Comparison of ENCODE assay signal across 8 cellular contexts in the genomic region with DNA sequence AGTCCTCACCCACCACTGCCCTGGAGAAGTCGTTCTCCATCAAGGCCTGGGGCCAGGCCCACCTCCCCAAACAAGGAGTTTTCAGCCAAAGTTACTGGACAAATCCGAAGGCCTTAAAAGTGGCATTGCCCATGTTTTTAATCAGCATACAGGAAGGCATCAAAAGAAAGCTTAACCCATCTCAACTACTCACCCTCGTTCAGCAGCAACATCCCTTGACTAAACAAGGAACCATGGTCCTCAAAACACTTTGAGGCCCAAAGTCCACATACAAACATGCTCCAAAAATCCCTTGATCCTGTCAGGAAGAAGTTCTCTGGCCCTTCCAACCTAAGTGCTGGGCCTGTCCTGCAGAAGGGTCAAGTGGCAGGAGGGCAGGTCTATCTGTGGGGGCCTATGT. TPM values are rescaled to one million over a fixed set of nuclear protein-coding genes. Genes with fewer than 3 reads are reported as not detected.
DNase-seq lines count a peak whose midpoint lies in the region; ATAC-seq and TF ChIP-seq lines count a peak whose summit lies in the region.

No MANE protein-coding gene starts in this region.

- H4K20me1 ChIP-seq in Loucy (ENCODE audit: insufficient read depth, low read length, poor library complexity, severe bottlenecking) = peaks cover 55% of the 10 kb centered on the region
- H4K20me1 ChIP-seq in neural cell (ENCODE audit: insufficient read depth) = no peaks in the 10 kb centered on the region

- H3K4me2 ChIP-seq in Loucy (ENCODE audit: low read depth, low read length, poor library complexity, severe bottlenecking) = peak overlapping the region; percentile 79
- H3K4me2 ChIP-seq in neural cell (ENCODE audit: low read length) = peak overlapping the region; percentile 97

- DNase-seq in BJ (ENCODE audit: low read depth) = no peak
- no peak for DNase-seq in effector memory CD4-positive, alpha-beta T cell
- DNase-seq in activated CD4-positive, CD25-positive, alpha-beta regulatory T cell (lab: John Stamatoyannopoulos, UW) = no peak
- DNase-seq in dedifferentiated amniotic fluid mesenchymal stem cell (ENCODE audit: extremely low spot score) = no peak

- no peak for TF ChIP-seq RAD21 in neural cell (conservative IDR thresholded peaks at IDR 0.05)

- peaks cover 73% of the 10 kb centered on the region for H3K4me1 ChIP-seq in Loucy (ENCODE audit: insufficient read depth, low read length, poor library complexity, severe bottlenecking)
- H3K4me1 ChIP-seq in effector memory CD4-positive, alpha-beta T cell (ENCODE audit: control insufficient read depth, insufficient read depth, low read length, poor library complexity, severe bottlenecking) = peaks cover 70% of the 10 kb centered on the region

- TF ChIP-seq CTCF in BJ (IDR thresholded peaks at IDR 0.05; ENCODE audit: insufficient read depth, low read depth, low read length) = no peak
- no peak for TF ChIP-seq CTCF in Loucy (conservative IDR thresholded peaks at IDR 0.05; ENCODE audit: low read length)
- TF ChIP-seq CTCF in neural cell (IDR thresholded peaks at IDR 0.05; ENCODE audit: poor library complexity, severe bottlenecking) = no peak

- no peak for TF ChIP-seq EP300 in neural cell (conservative IDR thresholded peaks at IDR 0.05; ENCODE audit: poor library complexity, severe bottlenecking)

- H3K36me3 ChIP-seq in BJ (ENCODE audit: control insufficient read depth, insufficient read depth, low read length) = peaks cover 3% of the 10 kb centered on the region; the same call in 1 of the 2 replicates
- no peaks in the 10 kb centered on the region for H3K36me3 ChIP-seq in Loucy (ENCODE audit: insufficient read depth, low read length)
- peaks cover 5% of the 10 kb centered on the region for H3K36me3 ChIP-seq in effector memory CD4-positive, alpha-beta T cell (ENCODE audit: control insufficient read depth, insufficient read depth, low read length)
- H3K36me3 ChIP-seq in neural cell (ENCODE audit: insufficient read depth, low read length) = peaks cover 5% of the 10 kb centered on the region

- no peak for ATAC-seq in GM18867 (IDR thresholded peaks at IDR 0.05; ENCODE audit: unreplicated experiment)
- ATAC-seq in GM21576 (IDR thresholded peaks at IDR 0.05; ENCODE audit: unreplicated experiment) = no peak

- no peaks in the 10 kb centered on the region for H3K9me2 ChIP-seq in Loucy (replicated peaks; ENCODE audit: low read depth, low read length)
- no peaks in the 10 kb centered on the region for H3K9me2 ChIP-seq in neural cell (ENCODE audit: insufficient read depth, low read length)

- H3K27ac ChIP-seq in effector memory CD4-positive, alpha-beta T cell (ENCODE audit: insufficient read depth, low read length, poor library complexity, severe bottlenecking) = peak overlapping the region; percentile 92
- peak overlapping the region; percentile 90 for H3K27ac ChIP-seq in neural cell (ENCODE audit: low read length)

- no peaks in the 10 kb centered on the region for H3K27me3 ChIP-seq in BJ (ENCODE audit: control insufficient read depth, insufficient read depth, low read length)
- H3K27me3 ChIP-seq in Loucy (ENCODE audit: insufficient read depth, low read length, poor library complexity, severe bottlenecking) = peaks cover 5% of the 10 kb centered on the region
- no peaks in the 10 kb centered on the region for H3K27me3 ChIP-seq in effector memory CD4-positive, alpha-beta T cell (replicated peaks; ENCODE audit: control insufficient read depth, insufficient read depth, low read length, poor library complexity, severe bottlenecking)
- H3K27me3 ChIP-seq in neural cell (ENCODE audit: insufficient read depth, low read depth, low read length) = no peaks in the 10 kb centered on the region

- POLR2A ChIA-PET in BJ (lab: Charles Lee) = no interaction called here

- no peaks in the 10 kb centered on the region for H3K9me3 ChIP-seq in Loucy (ENCODE audit: insufficient read depth, low read depth, low read length)
- H3K9me3 ChIP-seq in effector memory CD4-positive, alpha-beta T cell (ENCODE audit: control insufficient read depth, low read length) = no peaks in the 10 kb centered on the region
- H3K9me3 ChIP-seq in neural cell (ENCODE audit: low read length) = no peaks in the 10 kb centered on the region

- H3K79me2 ChIP-seq in Loucy (ENCODE audit: insufficient read depth, low read length) (peaks cover 79% of the 10 kb centered on the region), neural cell (replicated peaks; ENCODE audit: insufficient read depth, low read length) (peaks cover 58% of the 10 kb centered on the region)

- H3K9ac ChIP-seq in Loucy (ENCODE audit: low read depth, low read length, poor library complexity, severe bottlenecking) = peak overlapping the region; percentile 91
- H3K9ac ChIP-seq in neural cell (ENCODE audit: low read length) = peak overlapping the region; percentile 99

- H3F3A ChIP-seq in Loucy (ENCODE audit: low read depth) (peaks cover 7% of the 10 kb centered on the region; the same call in 1 of the 2 replicates), neural cell (ENCODE audit: insufficient read depth, low read length, poor library complexity, severe bottlenecking) (no peaks in the 10 kb centered on the region)

- H3K4me3 ChIP-seq in BJ (ENCODE audit: low read depth, low read length) (peak overlapping the region; percentile 99), Loucy (ENCODE audit: low read length, poor library complexity, severe bottlenecking) (peak overlapping the region; percentile 99), neural cell (ENCODE audit: low read length) (peak overlapping the region; percentile 100)
- H3K4me3 ChIP-seq in effector memory CD4-positive, alpha-beta T cell (ENCODE audit: insufficient read depth, low read depth, low read length, poor library complexity, severe bottlenecking) = peak overlapping the region; percentile 77

- CTCF ChIA-PET in BJ (lab: Yijun Ruan, JAX) = interaction anchor here (1.1 to 1.3 kb wide), 2 partner anchors 109 to 170 kb away, joined by 3 read pairs; no protein-coding TSS in a partner anchor

- H2AFZ ChIP-seq in Loucy (ENCODE audit: low read length) = no peak overlapping the region
- no peak overlapping the region for H2AFZ ChIP-seq in neural cell (ENCODE audit: low read depth, low read length)

TF ChIP-seq in neural cell, 6 proteins besides CTCF, POLR2A, EP300 and RAD21:
- TF ChIP-seq EZH2 (IDR thresholded peaks at IDR 0.05; ENCODE audit: borderline replicate concordance, insufficient read depth, low read length, poor library complexity, severe bottlenecking) (no peak), MXI1 (conservative IDR thresholded peaks at IDR 0.05; ENCODE audit: poor library complexity, severe bottlenecking) (no peak), SMC3 (conservative IDR thresholded peaks at IDR 0.05; ENCODE audit: poor library complexity) (no peak), POLR2AphosphoS5 (IDR thresholded peaks at IDR 0.05) (no peak), TAF1 (IDR thresholded peaks at IDR 0.05; ENCODE audit: low read depth) (no peak)
- TF ChIP-seq, protein P1, sequence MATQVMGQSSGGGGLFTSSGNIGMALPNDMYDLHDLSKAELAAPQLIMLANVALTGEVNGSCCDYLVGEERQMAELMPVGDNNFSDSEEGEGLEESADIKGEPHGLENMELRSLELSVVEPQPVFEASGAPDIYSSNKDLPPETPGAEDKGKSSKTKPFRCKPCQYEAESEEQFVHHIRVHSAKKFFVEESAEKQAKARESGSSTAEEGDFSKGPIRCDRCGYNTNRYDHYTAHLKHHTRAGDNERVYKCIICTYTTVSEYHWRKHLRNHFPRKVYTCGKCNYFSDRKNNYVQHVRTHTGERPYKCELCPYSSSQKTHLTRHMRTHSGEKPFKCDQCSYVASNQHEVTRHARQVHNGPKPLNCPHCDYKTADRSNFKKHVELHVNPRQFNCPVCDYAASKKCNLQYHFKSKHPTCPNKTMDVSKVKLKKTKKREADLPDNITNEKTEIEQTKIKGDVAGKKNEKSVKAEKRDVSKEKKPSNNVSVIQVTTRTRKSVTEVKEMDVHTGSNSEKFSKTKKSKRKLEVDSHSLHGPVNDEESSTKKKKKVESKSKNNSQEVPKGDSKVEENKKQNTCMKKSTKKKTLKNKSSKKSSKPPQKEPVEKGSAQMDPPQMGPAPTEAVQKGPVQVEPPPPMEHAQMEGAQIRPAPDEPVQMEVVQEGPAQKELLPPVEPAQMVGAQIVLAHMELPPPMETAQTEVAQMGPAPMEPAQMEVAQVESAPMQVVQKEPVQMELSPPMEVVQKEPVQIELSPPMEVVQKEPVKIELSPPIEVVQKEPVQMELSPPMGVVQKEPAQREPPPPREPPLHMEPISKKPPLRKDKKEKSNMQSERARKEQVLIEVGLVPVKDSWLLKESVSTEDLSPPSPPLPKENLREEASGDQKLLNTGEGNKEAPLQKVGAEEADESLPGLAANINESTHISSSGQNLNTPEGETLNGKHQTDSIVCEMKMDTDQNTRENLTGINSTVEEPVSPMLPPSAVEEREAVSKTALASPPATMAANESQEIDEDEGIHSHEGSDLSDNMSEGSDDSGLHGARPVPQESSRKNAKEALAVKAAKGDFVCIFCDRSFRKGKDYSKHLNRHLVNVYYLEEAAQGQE (IDR thresholded peaks at IDR 0.05; ENCODE audit: borderline replicate concordance) = no peak

RNA-seq across cellular contexts. Expression of a gene that starts 1.6 kb away (rescaled TPM):
- 276 and 285 TPM in 2 replicates for polyA plus RNA-seq in BJ (2011; rRNA removed)
- polyA minus RNA-seq in BJ (2011; rRNA and poly(A)+ RNA removed) = 134 and 135 TPM in 2 replicates
- polyA plus RNA-seq in neural cell = 159 and 182 TPM in 2 replicates
- polyA minus RNA-seq in neural cell = 131 and 141 TPM in 2 replicates
